9 cellular contexts compared by ENCODE assay signal in the genomic region with DNA sequence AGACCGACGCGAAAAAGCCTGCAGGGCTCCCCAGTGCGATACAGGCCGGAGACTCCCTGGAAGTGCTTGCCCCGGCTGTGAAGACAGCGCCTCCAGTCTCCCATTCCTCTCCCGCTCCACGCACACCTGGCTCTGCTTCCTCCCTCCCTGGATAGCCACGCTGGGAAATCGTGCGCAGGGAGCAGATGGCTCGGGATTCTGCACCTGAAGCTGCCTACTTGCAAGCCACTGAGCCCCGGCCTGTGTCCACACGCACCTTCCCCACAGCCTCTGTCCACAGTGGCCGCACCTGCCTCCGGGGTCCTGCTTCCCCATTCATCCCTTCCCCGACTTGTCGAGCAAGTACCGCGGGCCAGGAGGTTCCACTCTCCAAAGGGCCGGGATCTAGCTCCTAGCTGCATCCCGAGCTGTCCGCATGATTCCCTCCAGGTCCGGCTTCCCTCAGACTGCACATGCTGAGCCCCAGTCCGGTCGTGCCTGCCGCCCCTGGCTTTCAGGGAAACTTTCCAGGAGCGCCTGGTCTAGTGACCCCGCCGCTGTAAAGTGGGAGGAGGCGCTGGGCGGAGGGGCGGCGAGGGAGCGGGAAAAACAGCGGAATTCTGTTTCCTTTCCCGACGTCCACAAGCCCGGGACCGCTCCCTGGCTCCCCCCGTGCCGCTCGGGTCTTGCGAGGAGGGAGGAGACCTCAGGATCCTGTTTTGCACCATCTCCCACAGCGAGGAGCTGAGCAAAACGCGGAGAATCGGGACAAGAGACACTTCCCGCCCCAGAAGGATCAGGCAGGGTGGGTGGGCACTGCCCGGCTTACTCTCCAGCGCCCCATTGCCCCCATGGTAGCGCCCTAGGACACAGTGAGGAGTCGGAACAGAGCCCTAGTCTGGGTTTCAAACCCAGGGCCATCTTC. TPM values are rescaled to one million over a fixed set of nuclear protein-coding genes. Genes with fewer than 3 reads are reported as not detected.
DNase-seq lines count a peak whose midpoint lies in the region; ATAC-seq and TF ChIP-seq lines count a peak whose summit lies in the region.
"Had no signal": no experiment of that assay in that cellular context is flagged by ENCODE, and none has a peak within 500 bp of the region (broad histone marks: within the 10 kb centered on the region; RNA-seq: fewer than 3 reads in every experiment).

No MANE protein-coding gene starts in this region.

- H3K4me3 Mint-ChIP-seq in CD4-positive, alpha-beta memory T cell: no peak overlapping the region

- no peaks in the 10 kb centered on the region for H3K36me3 Mint-ChIP-seq in CD4-positive, alpha-beta memory T cell

- DNase-seq in NCI-H1092 treated with DMSO at 0.1 percent for 48 hours (lab: John Stamatoyannopoulos, UW) (peak; percentile 55), NCI-H1092 (lab: John Stamatoyannopoulos, UW) (no peak), ascending aorta (ENCODE audit: low spot score in 2 of 2) (no peak), sciatic nerve (ENCODE audit: low spot score) (peak; percentile 62), T-helper 1 cell (no peak), SHP77 (lab: John Stamatoyannopoulos, UW) (no peak)
- no peak for DNase-seq in CD4-positive, alpha-beta memory T cell

- H3K9me3 Mint-ChIP-seq in CD4-positive, alpha-beta memory T cell: peaks cover 0 to 2% (median 0%) of the 10 kb centered on the region in 8 donors
- H3K9me3 Mint-ChIP-seq: T-helper 1 cell treated with Interleukin-12 subunit alpha and Interleukin-12 subunit beta and Interleukin-4 antibody, amounts not matched to agents 30 μg/mL and 1 μg/mL, for 36 hours had no signal

- H3K9me3 ChIP-seq in ascending aorta (no peaks in the 10 kb centered on the region), iPS-15b (ENCODE audit: control insufficient read depth, insufficient read depth, low read length) (no peaks in the 10 kb centered on the region)
- H3K9me3 ChIP-seq in CD4-positive, alpha-beta memory T cell (ENCODE audit: control insufficient read depth in 1 of 2, low read length in 2 of 2): no peaks in the 10 kb centered on the region

- ATAC-seq in sciatic nerve: no peak

- H3K9ac ChIP-seq in iPS-15b (ENCODE audit: low read depth, low read length): peak overlapping the region; percentile 98

- H3K4me1 ChIP-seq in ascending aorta (peaks cover 8 to 21% of the 10 kb centered on the region in 2 donors), iPS-15b (ENCODE audit: control insufficient read depth, insufficient read depth, low read length) (peaks cover 17% of the 10 kb centered on the region)
- peaks cover 13% of the 10 kb centered on the region for H3K4me1 ChIP-seq in CD4-positive, alpha-beta memory T cell (ENCODE audit: insufficient read depth, low read length)

- CTCF ChIA-PET in CD4-positive, alpha-beta memory T cell (lab: Charles Lee; ENCODE audit: partially characterized antibody): no interaction called here

- intact Hi-C loops in ascending aorta (cut with DNase I) (no loop called here), sciatic nerve (cut with DNase I) (no loop called here)
- intact Hi-C loops in CD4-positive, alpha-beta memory T cell (cut with micrococcal nuclease): no loop called here

- TF ChIP-seq CTCF in ascending aorta (IDR thresholded peaks at IDR 0.05): no peak

- peaks cover 0 to 19% (median 14%) of the 10 kb centered on the region in 4 donors for H3K4me1 Mint-ChIP-seq in CD4-positive, alpha-beta memory T cell

- peak overlapping the region; percentile 62 to 70 for H3K4me3 ChIP-seq in ascending aorta
- H3K4me3 ChIP-seq in iPS-15b (ENCODE audit: low read depth, low read length): peak overlapping the region; percentile 97
- H3K4me3 ChIP-seq in CD4-positive, alpha-beta memory T cell (ENCODE audit: low read length in 2 of 2): no peak overlapping the region

- POLR2A ChIA-PET in CD4-positive, alpha-beta memory T cell (lab: Charles Lee; ENCODE audit: partially characterized antibody): no interaction called here

- no peak overlapping the region for H3K27ac Mint-ChIP-seq in CD4-positive, alpha-beta memory T cell
- H3K27ac Mint-ChIP-seq: T-helper 1 cell treated with Interleukin-12 subunit alpha and Interleukin-12 subunit beta and Interleukin-4 antibody, amounts not matched to agents 30 μg/mL and 1 μg/mL, for 36 hours had no signal

- H3K36me3 ChIP-seq in ascending aorta: no peaks in the 10 kb centered on the region
- H3K36me3 ChIP-seq in iPS-15b (ENCODE audit: control insufficient read depth, insufficient read depth, low read length): peaks cover 25% of the 10 kb centered on the region
- H3K36me3 ChIP-seq in CD4-positive, alpha-beta memory T cell (ENCODE audit: insufficient read depth, low read length): no peaks in the 10 kb centered on the region

- peak overlapping the region in 1 of 2 donors; percentile 34 for H3K27ac ChIP-seq in ascending aorta
- H3K27ac ChIP-seq in CD4-positive, alpha-beta memory T cell (ENCODE audit: low read depth, low read length): no peak overlapping the region

- H3K27me3 ChIP-seq in ascending aorta (no peaks in the 10 kb centered on the region), iPS-15b (ENCODE audit: control insufficient read depth, insufficient read depth, low read length) (no peaks in the 10 kb centered on the region)
- H3K27me3 ChIP-seq in CD4-positive, alpha-beta memory T cell (ENCODE audit: insufficient read depth, low read length): peaks cover 21% of the 10 kb centered on the region

- H3K27me3 Mint-ChIP-seq in CD4-positive, alpha-beta memory T cell: peaks cover 33 to 35% of the 10 kb centered on the region in 2 donors

RNA-seq across cellular contexts. Expression of a gene that starts 2.0 kb away (rescaled TPM):
- total RNA-seq in ascending aorta: 17.8 TPM
- 35.4 TPM for total RNA-seq in sciatic nerve
- total RNA-seq in CD4-positive, alpha-beta memory T cell: not detected
- polyA plus RNA-seq in CD4-positive, alpha-beta memory T cell: 1 to 10 TPM in 1 of 2 donors, under 1 TPM in 1; 0.20 to 1.2 TPM

Comparison
In these comparisons a context has a peak if more than half of its experiments do, and no peak if none do; other contexts are left out.
1. DNase-seq: peak in NCI-H1092 treated with DMSO at 0.1 percent for 48 hours (single experiment) and sciatic nerve (single experiment); none in NCI-H1092 (single experiment), ascending aorta (0 of 2), T-helper 1 cell (0 of 5), CD4-positive, alpha-beta memory T cell (0 of 5) and SHP77 (0 of 2).
2. H3K4me3 ChIP-seq: peak in ascending aorta (2 of 2) and iPS-15b (single experiment); none in CD4-positive, alpha-beta memory T cell (0 of 2).
3. RNA of a gene that starts 2.0 kb away (total RNA-seq): 35.4 TPM in sciatic nerve (single experiment) and 17.8 TPM in ascending aorta (single experiment); not detected in CD4-positive, alpha-beta memory T cell; every median in the first group is over 10 times any median in the second.